ENCODE assay signal across 24 cellular contexts in genomic region chr9:107528686-107529085, GRCh38.
"Had no signal": no experiment of that assay in that cellular context is flagged by ENCODE, and none has a peak within 500 bp of the region (broad histone marks: within the 10 kb centered on the region; RNA-seq: fewer than 3 reads in every experiment).

No MANE protein-coding gene starts in this region.

- H3K4me3 Mint-ChIP-seq: dendritic cell treated with granulocyte-macrophage colony-stimulating factor and Interleukin-4, amounts not matched to agents 40 ng/mL and 50 ng/mL, for 4 days; effector memory CD8-positive, alpha-beta T cell; endodermal cell had no signal

- H3K4me1 Mint-ChIP-seq: endodermal cell had no signal

- H3K9me3 ChIP-seq: colonic mucosa, esophagus muscularis mucosa, esophagus squamous epithelium, gastrocnemius medialis, gastroesophageal sphincter, heart left ventricle had no signal

- H3K27ac Mint-ChIP-seq: dendritic cell treated with granulocyte-macrophage colony-stimulating factor and Interleukin-4, amounts not matched to agents 40 ng/mL and 50 ng/mL, for 4 days; effector memory CD8-positive, alpha-beta T cell; endodermal cell had no signal

- H3K27ac ChIP-seq: colonic mucosa, coronary artery, dorsolateral prefrontal cortex, epithelial cell of prostate, esophagus muscularis mucosa, esophagus squamous epithelium, foreskin keratinocyte, gastrocnemius medialis, gastroesophageal sphincter, heart left ventricle had no signal

- H3K27me3 ChIP-seq: colonic mucosa, esophagus muscularis mucosa, esophagus squamous epithelium, foreskin keratinocyte, gastrocnemius medialis, gastroesophageal sphincter, heart left ventricle had no signal

- H3K4me3 ChIP-seq: colonic mucosa, coronary artery, dorsolateral prefrontal cortex, esophagus muscularis mucosa, esophagus squamous epithelium, gastrocnemius medialis, gastroesophageal sphincter, heart left ventricle had no signal

- DNase-seq: colonic mucosa; cortex of kidney; dermis blood vessel endothelial cell; dorsolateral prefrontal cortex; effector CD4-positive, alpha-beta T cell; effector CD8-positive, alpha-beta T cell; effector memory CD4-positive, alpha-beta T cell; effector memory CD8-positive, alpha-beta T cell; endodermal cell; erythroblast; esophagus squamous epithelium; foreskin fibroblast; foreskin keratinocyte; foreskin melanocyte; gastrocnemius medialis; glutamatergic neuron; head of caudate nucleus; heart left ventricle had no signal

- ATAC-seq: effector memory CD8-positive, alpha-beta T cell; esophagus mucosa; foreskin keratinocyte; gastrocnemius medialis; gastroesophageal sphincter; heart left ventricle had no signal

- H3K27me3 Mint-ChIP-seq: effector memory CD8-positive, alpha-beta T cell had no signal

- H3K36me3 ChIP-seq: colonic mucosa, esophagus muscularis mucosa, esophagus squamous epithelium, gastrocnemius medialis, gastroesophageal sphincter, heart left ventricle had no signal

- H3K9me3 Mint-ChIP-seq: dendritic cell treated with granulocyte-macrophage colony-stimulating factor and Interleukin-4, amounts not matched to agents 40 ng/mL and 50 ng/mL, for 4 days; endodermal cell had no signal

- H3K4me1 ChIP-seq: colonic mucosa, esophagus muscularis mucosa, esophagus squamous epithelium, foreskin keratinocyte, gastrocnemius medialis, gastroesophageal sphincter, heart left ventricle had no signal
